In the genomic region with DNA sequence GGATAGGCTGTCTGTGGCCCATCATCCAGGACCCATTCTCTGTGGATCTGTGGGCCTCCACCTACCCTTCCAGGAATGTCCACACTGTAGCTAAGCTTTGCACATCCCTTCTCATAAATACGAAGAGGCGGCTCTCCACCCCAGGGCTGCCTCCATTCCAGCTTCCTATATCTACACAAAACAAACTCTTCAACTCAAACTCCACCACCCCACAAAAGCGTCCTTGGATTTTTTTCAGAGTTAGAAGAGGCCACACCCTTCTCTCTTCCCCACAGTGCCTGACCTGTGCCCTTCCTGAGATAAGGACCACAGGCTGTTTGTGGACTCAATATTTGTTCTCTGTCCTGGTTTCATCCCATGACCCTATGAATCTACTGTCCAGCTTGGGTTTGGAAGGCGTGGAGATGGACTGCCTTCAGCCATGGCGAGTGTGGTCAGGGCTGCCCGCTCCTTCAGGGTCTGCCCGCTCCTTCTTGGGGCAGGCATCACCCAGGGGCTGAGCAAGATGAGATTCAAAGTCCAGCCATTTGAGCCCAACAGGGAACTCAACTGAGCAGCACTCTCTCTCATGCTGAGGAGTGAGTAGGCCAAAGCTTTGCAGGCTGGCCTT, we compare ENCODE assay signal across 2 cellular contexts.
TF ChIP-seq lines count a peak whose summit lies in the region.

No MANE protein-coding gene starts in this region.

TF ChIP-seq in WTC11, 78 proteins besides CTCF, POLR2A, EP300 and RAD21:
- peak; percentile 44 for TF ChIP-seq GABPB1 (CRISPR knock-in tag; IDR thresholded peaks at IDR 0.05)
- TF ChIP-seq, protein P1, sequence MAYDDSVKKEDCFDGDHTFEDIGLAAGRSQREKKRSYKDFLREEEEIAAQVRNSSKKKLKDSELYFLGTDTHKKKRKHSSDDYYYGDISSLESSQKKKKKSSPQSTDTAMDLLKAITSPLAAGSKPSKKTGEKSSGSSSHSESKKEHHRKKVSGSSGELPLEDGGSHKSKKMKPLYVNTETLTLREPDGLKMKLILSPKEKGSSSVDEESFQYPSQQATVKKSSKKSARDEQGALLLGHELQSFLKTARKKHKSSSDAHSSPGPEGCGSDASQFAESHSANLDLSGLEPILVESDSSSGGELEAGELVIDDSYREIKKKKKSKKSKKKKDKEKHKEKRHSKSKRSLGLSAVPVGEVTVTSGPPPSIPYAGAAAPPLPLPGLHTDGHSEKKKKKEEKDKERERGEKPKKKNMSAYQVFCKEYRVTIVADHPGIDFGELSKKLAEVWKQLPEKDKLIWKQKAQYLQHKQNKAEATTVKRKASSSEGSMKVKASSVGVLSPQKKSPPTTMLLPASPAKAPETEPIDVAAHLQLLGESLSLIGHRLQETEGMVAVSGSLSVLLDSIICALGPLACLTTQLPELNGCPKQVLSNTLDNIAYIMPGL (CRISPR knock-in tag; IDR thresholded peaks at IDR 0.05), result no peak

TF ChIP-seq in HepG2, 621 proteins besides CTCF, POLR2A, EP300 and RAD21 (continues in another document):
- TF ChIP-seq ZNF263 (CRISPR knock-in tag; IDR thresholded peaks at IDR 0.05), result no peak
- TF ChIP-seq ARID5B (CRISPR knock-in tag; IDR thresholded peaks at IDR 0.05), result peak; percentile 94
- 0 out of 2 replicates have a peak, but pooled peaks have one; percentile 30 for TF ChIP-seq KLF11 (CRISPR knock-in tag; IDR thresholded peaks at IDR 0.05)
- TF ChIP-seq, protein P2, sequence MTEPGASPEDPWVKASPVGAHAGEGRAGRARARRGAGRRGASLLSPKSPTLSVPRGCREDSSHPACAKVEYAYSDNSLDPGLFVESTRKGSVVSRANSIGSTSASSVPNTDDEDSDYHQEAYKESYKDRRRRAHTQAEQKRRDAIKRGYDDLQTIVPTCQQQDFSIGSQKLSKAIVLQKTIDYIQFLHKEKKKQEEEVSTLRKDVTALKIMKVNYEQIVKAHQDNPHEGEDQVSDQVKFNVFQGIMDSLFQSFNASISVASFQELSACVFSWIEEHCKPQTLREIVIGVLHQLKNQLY (CRISPR knock-in tag; IDR thresholded peaks at IDR 0.05), result peak; percentile 82; the same call in 1 of the 2 replicates
- TF ChIP-seq SOX13 (IDR thresholded peaks at IDR 0.05), result peak; percentile 79
- TF ChIP-seq SOX13 (CRISPR knock-in tag; conservative IDR thresholded peaks at IDR 0.05 in 1 of 2, IDR thresholded peaks at IDR 0.05 in 1 of 2), result peak in 1 of 2 experiments; percentile 92; a peak in 2 of 4 replicates
- no peak for TF ChIP-seq ZNF10 (CRISPR knock-in tag; IDR thresholded peaks at IDR 0.05; ENCODE audit: borderline replicate concordance, low read depth)
- TF ChIP-seq ZZZ3 (CRISPR knock-in tag; IDR thresholded peaks at IDR 0.05; ENCODE audit: borderline replicate concordance), result 0 out of 2 replicates have a peak, but pooled peaks have one; percentile 49
- 0 out of 2 replicates have a peak, but pooled peaks have one; percentile 26 for TF ChIP-seq ZNF782 (CRISPR knock-in tag; IDR thresholded peaks at IDR 0.05; ENCODE audit: borderline replicate concordance)
- no peak for TF ChIP-seq KLF9 (CRISPR knock-in tag; IDR thresholded peaks at IDR 0.05; ENCODE audit: low read depth)
- TF ChIP-seq TFE3 (CRISPR knock-in tag; IDR thresholded peaks at IDR 0.05), result peak; percentile 97
- no peak for TF ChIP-seq ZBTB37 (CRISPR knock-in tag; IDR thresholded peaks at IDR 0.05)
- TF ChIP-seq FOXA3 (CRISPR knock-in tag; IDR thresholded peaks at IDR 0.05), result peak; percentile 90
- TF ChIP-seq PHF8 (CRISPR knock-in tag; IDR thresholded peaks at IDR 0.05), result no peak
- peak; percentile 95 for TF ChIP-seq PHF21A (CRISPR knock-in tag; IDR thresholded peaks at IDR 0.05)
- TF ChIP-seq, protein P3, sequence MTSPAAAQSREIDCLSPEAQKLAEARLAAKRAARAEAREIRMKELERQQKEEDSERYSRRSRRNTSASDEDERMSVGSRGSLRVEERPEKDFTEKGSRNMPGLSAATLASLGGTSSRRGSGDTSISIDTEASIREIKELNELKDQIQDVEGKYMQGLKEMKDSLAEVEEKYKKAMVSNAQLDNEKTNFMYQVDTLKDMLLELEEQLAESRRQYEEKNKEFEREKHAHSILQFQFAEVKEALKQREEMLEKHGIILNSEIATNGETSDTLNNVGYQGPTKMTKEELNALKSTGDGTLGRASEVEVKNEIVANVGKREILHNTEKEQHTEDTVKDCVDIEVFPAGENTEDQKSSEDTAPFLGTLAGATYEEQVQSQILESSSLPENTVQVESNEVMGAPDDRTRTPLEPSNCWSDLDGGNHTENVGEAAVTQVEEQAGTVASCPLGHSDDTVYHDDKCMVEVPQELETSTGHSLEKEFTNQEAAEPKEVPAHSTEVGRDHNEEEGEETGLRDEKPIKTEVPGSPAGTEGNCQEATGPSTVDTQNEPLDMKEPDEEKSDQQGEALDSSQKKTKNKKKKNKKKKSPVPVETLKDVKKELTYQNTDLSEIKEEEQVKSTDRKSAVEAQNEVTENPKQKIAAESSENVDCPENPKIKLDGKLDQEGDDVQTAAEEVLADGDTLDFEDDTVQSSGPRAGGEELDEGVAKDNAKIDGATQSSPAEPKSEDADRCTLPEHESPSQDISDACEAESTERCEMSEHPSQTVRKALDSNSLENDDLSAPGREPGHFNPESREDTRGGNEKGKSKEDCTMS (CRISPR knock-in tag; conservative IDR thresholded peaks at IDR 0.05), result no peak
- TF ChIP-seq, protein P4, sequence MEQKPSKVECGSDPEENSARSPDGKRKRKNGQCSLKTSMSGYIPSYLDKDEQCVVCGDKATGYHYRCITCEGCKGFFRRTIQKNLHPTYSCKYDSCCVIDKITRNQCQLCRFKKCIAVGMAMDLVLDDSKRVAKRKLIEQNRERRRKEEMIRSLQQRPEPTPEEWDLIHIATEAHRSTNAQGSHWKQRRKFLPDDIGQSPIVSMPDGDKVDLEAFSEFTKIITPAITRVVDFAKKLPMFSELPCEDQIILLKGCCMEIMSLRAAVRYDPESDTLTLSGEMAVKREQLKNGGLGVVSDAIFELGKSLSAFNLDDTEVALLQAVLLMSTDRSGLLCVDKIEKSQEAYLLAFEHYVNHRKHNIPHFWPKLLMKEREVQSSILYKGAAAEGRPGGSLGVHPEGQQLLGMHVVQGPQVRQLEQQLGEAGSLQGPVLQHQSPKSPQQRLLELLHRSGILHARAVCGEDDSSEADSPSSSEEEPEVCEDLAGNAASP (CRISPR knock-in tag; IDR thresholded peaks at IDR 0.05; ENCODE audit: borderline replicate concordance), result peak; percentile 95
- TF ChIP-seq MEIS1 (CRISPR knock-in tag; IDR thresholded peaks at IDR 0.05; ENCODE audit: borderline replicate concordance), result 0 out of 2 replicates have a peak, but pooled peaks have one; percentile 52
- TF ChIP-seq SRSF4 (IDR thresholded peaks at IDR 0.05; ENCODE audit: low read depth, low read length, poor library complexity, severe bottlenecking), result no peak
- TF ChIP-seq ARID2 (CRISPR knock-in tag; IDR thresholded peaks at IDR 0.05; ENCODE audit: borderline replicate concordance), result no peak
- TF ChIP-seq RARA (CRISPR knock-in tag; IDR thresholded peaks at IDR 0.05), result peak; percentile 92
- peak; percentile 82; the same call in 1 of the 2 replicates for TF ChIP-seq ZNF331 (CRISPR knock-in tag; IDR thresholded peaks at IDR 0.05)
- peak; percentile 88 for TF ChIP-seq GATAD2A (CRISPR knock-in tag; IDR thresholded peaks at IDR 0.05)
- no peak for TF ChIP-seq ZNF512 (CRISPR knock-in tag; IDR thresholded peaks at IDR 0.05)
- TF ChIP-seq, protein P5, sequence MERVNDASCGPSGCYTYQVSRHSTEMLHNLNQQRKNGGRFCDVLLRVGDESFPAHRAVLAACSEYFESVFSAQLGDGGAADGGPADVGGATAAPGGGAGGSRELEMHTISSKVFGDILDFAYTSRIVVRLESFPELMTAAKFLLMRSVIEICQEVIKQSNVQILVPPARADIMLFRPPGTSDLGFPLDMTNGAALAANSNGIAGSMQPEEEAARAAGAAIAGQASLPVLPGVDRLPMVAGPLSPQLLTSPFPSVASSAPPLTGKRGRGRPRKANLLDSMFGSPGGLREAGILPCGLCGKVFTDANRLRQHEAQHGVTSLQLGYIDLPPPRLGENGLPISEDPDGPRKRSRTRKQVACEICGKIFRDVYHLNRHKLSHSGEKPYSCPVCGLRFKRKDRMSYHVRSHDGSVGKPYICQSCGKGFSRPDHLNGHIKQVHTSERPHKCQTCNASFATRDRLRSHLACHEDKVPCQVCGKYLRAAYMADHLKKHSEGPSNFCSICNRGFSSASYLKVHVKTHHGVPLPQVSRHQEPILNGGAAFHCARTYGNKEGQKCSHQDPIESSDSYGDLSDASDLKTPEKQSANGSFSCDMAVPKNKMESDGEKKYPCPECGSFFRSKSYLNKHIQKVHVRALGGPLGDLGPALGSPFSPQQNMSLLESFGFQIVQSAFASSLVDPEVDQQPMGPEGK (CRISPR knock-in tag; IDR thresholded peaks at IDR 0.05), result peak; percentile 52; the same call in 1 of the 2 replicates
- peak; percentile 71 for TF ChIP-seq MYC (CRISPR knock-in tag; IDR thresholded peaks at IDR 0.05; ENCODE audit: borderline replicate concordance)
- peak; percentile 69; the same call in 1 of the 2 replicates for TF ChIP-seq ZBTB34 (CRISPR knock-in tag; IDR thresholded peaks at IDR 0.05)
